Comparison of ENCODE assay signal across 9 cellular contexts in the genomic region with DNA sequence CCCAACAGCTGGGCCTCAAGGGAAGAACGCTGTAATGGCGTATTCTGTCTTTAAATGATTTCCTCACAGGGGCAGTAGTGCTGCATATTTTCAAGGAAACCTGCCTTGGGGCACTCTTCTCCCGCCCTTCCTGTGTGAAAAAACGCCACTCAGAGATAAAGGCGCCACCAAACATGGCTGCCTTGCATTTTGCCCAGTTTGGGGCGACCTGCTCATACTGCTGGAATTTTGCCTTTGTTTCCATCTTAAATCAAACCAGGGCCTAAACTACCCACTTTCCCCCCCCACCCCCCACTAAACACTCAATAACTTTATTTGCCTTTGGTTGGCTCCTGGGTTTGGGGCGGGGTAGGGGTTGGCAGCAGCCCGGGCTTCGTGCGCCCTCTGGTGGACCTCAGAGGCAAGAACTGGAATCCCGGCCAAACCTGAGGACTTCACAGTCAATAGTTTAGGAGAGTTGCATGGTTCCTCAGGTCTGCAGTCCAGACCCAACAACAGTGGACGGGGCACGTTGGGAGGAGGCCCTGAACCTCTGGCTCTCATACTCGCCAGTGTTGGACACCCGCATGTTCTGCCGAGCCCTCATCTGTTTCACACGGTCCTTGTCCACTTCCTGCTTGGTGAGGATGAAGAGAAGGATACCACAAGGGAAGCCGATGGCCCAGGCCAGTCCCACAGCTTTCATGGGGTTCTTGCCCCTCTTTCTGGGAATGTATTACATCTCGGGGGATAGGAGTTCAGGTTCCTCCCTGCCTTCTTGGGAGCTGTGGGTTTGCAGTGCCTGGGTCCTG.
DNase-seq lines count a peak whose midpoint lies in the region; ATAC-seq and TF ChIP-seq lines count a peak whose summit lies in the region.
"Had no signal": no experiment of that assay in that cellular context is flagged by ENCODE, and none has a peak within 500 bp of the region (broad histone marks: within the 10 kb centered on the region; RNA-seq: fewer than 3 reads in every experiment).

No MANE protein-coding gene starts in this region.

- no peak for TF ChIP-seq POLR2A in uterus (IDR thresholded peaks at IDR 0.05)

- peak; percentile 25 for TF ChIP-seq CTCF in lung (IDR thresholded peaks at IDR 0.05; ENCODE audit: control extremely low read depth, extremely low read depth)
- TF ChIP-seq CTCF in uterus (IDR thresholded peaks at IDR 0.05) = peak; percentile 42 to 57 (median 50)

- H3K4me3 ChIP-seq in GM08714 (ENCODE audit: low read length) (peak overlapping the region; percentile 38; the same call in 1 of the 2 replicates), adipocyte (ENCODE audit: low read length) (peak overlapping the region; percentile 63), lung (no peak overlapping the region), uterus (peak overlapping the region; percentile 9 to 38)
- H3K4me3 ChIP-seq: SJSA1 had no signal

- ATAC-seq in GM21576 (IDR thresholded peaks at IDR 0.05; ENCODE audit: unreplicated experiment) = peak; percentile 77
- peak; percentile 92 for ATAC-seq in lung (ENCODE audit: insufficient read depth, low FRiP score)
- ATAC-seq in HG03460 (IDR thresholded peaks at IDR 0.05; ENCODE audit: unreplicated experiment) = no peak

- H3K27ac ChIP-seq in lung (ENCODE audit: low read depth in 1 of 2, low read length in 1 of 2) = no peak overlapping the region
- peak overlapping the region in 1 of 2 donors; percentile 35 for H3K27ac ChIP-seq in uterus
- H3K27ac ChIP-seq: SJSA1 had no signal

- DNase-seq in NCI-H748 (lab: John Stamatoyannopoulos, UW; ENCODE audit: unreplicated experiment) (peak; percentile 61), adipocyte (ENCODE audit: low read depth) (peak; percentile 45), lung (ENCODE audit: low spot score) (peak; percentile 78), uterus (peak; percentile 76 to 78), Ammon's horn (ENCODE audit: low spot score) (no peak)

- H3K9ac ChIP-seq in adipocyte (ENCODE audit: low read length) = peak overlapping the region; percentile 25

- intact Hi-C loops in uterus (cut with DNase I; ENCODE audit: low total_unique reads) = no loop called here

- H3K4me1 ChIP-seq in adipocyte (ENCODE audit: control insufficient read depth, insufficient read depth, low read length) (peaks cover 19% of the 10 kb centered on the region), lung (ENCODE audit: control insufficient read depth in 2 of 2, insufficient read depth in 2 of 2, low read length in 2 of 2) (no peaks in the 10 kb centered on the region), uterus (no peaks in the 10 kb centered on the region)
- H3K4me1 ChIP-seq: SJSA1 had no signal

- H3K27me3 ChIP-seq in adipocyte (replicated peaks; ENCODE audit: control insufficient read depth, insufficient read depth, low read length) = peaks cover 10% of the 10 kb centered on the region
- no peaks in the 10 kb centered on the region for H3K27me3 ChIP-seq in lung (ENCODE audit: control insufficient read depth, insufficient read depth)
- H3K27me3 ChIP-seq in uterus = no peaks in the 10 kb centered on the region
- H3K27me3 ChIP-seq: SJSA1 had no signal

- H3K36me3 ChIP-seq in adipocyte (ENCODE audit: control insufficient read depth, insufficient read depth, low read length, severe bottlenecking) (no peaks in the 10 kb centered on the region), lung (ENCODE audit: control insufficient read depth in 2 of 2, insufficient read depth in 2 of 2, low read length in 2 of 2) (no peaks in the 10 kb centered on the region), uterus (no peaks in the 10 kb centered on the region)
- H3K36me3 ChIP-seq: SJSA1 had no signal

- WGBS in lung, 2 donors = 48 to 96% methylated on average over 18 to 19 of the region's 19 CpGs

- no peaks in the 10 kb centered on the region for H3K9me3 ChIP-seq in adipocyte (ENCODE audit: control insufficient read depth, low read length)
- H3K9me3 ChIP-seq in lung (ENCODE audit: control insufficient read depth in 2 of 2, insufficient read depth in 1 of 2, low read length in 1 of 2) = no peaks in the 10 kb centered on the region
- H3K9me3 ChIP-seq in uterus = no peaks in the 10 kb centered on the region
- H3K9me3 ChIP-seq: SJSA1 had no signal
